Comparison of ENCODE assay signal across 8 cellular contexts in the genomic region with DNA sequence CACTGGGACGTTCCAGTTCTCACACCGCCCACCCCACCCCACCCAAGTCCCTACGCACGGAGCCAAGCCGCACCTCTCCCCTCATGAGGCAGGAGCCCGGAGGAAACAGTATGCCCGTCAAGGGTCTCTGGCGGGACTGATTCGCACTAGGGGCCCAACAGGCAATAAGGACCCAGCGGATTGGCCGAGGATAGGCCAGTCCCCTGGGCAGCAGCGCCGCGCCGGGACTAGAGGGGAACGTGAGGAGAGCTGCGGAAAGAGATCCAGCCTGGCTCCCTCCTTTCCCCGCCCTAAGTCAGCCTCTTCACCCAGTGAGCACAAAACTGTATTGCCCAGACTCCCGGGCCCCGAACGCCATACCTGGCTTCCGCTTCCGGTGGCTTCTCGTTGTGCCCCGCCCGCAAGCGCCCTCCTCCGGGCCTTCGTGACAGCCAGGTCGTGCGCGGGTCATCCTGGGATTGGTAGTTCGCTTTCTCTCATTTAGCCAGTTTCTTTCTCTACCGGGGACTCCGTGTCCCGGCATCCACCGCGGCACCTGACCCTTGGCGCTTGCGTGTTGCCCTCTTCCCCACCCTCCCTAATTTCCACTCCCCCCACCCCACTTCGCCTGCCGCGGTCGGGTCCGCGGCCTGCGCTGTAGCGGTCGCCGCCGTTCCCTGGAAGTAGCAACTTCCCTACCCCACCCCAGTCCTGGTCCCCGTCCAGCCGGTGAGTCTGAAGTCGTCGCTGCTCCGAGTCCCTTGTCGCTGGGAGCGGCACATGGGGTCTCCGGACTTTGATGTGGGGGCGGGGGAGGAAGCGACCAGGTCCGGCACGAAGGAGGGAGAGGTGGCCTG. TPM values are rescaled to one million over a fixed set of nuclear protein-coding genes. Genes with fewer than 3 reads are reported as not detected.
DNase-seq lines count a peak whose midpoint lies in the region; ATAC-seq and TF ChIP-seq lines count a peak whose summit lies in the region.

A gene (plus strand): TSS at position 580 of the 836 bp plus-strand sequence. CDS start 752 bp downstream, outside the sequence.

- 0% methylated on average over 10 to 52 of the region's 63 CpGs for WGBS in upper lobe of left lung, 2 donors

- H3K4me3 ChIP-seq in GM12875 (ENCODE audit: low read depth, low read length) (peak within 1 kb of the TSS; percentile 68), adipocyte (ENCODE audit: low read length) (peak within 1 kb of the TSS; percentile 98), upper lobe of left lung (peak within 1 kb of the TSS; percentile 71 to 96 (median 84))

- DNase-seq in NCI-H1436 (lab: John Stamatoyannopoulos, UW) = peak; percentile 96
- peak; percentile 99 for DNase-seq in T follicular helper cell (ENCODE audit: low read depth)
- peak; percentile 99 for DNase-seq in adipocyte (ENCODE audit: low read depth)
- DNase-seq in cardiac septum (ENCODE audit: low spot score) = peak; percentile 100
- DNase-seq in posterior cingulate gyrus = peak; percentile 99 to 100 (median 100)
- peak; percentile 98 to 100 for DNase-seq in upper lobe of left lung

- peak within 1 kb of the TSS; percentile 98 for H3K9ac ChIP-seq in adipocyte (ENCODE audit: low read length)

- TF ChIP-seq CTCF in GM12875 (IDR thresholded peaks at IDR 0.05; ENCODE audit: borderline replicate concordance, insufficient read depth, low read depth, low read length) (no peak), upper lobe of left lung (IDR thresholded peaks at IDR 0.05) (no peak)

- H3K27me3 ChIP-seq in adipocyte (replicated peaks; ENCODE audit: control insufficient read depth, insufficient read depth, low read length) (no peaks in the 10 kb centered on the region), upper lobe of left lung (no peaks in the 10 kb centered on the region)

- peak in 3 of 4 donors; percentile 72 to 91 (median 86) for TF ChIP-seq POLR2A in upper lobe of left lung (IDR thresholded peaks at IDR 0.05)

- H3K4me1 ChIP-seq in adipocyte (ENCODE audit: control insufficient read depth, insufficient read depth, low read length) (peaks cover 30% of the 10 kb centered on the region), upper lobe of left lung (peaks cover 30 to 67% (median 45%) of the 10 kb centered on the region in 4 donors)

- H3K9me3 ChIP-seq in adipocyte (ENCODE audit: control insufficient read depth, low read length) (no peaks in the 10 kb centered on the region), upper lobe of left lung (no peaks in the 10 kb centered on the region)

- H3K27ac ChIP-seq in upper lobe of left lung = peak within 1 kb of the TSS; percentile 95 to 98 (median 97)

- peaks cover 49% of the 10 kb centered on the region for H3K36me3 ChIP-seq in adipocyte (ENCODE audit: control insufficient read depth, insufficient read depth, low read length, severe bottlenecking)
- H3K36me3 ChIP-seq in upper lobe of left lung = peaks cover 26 to 58% (median 44%) of the 10 kb centered on the region in 4 donors

- TF ChIP-seq EP300 in upper lobe of left lung (IDR thresholded peaks at IDR 0.05) = no peak

- intact Hi-C loops in cardiac septum (cut with DNase I) (loop anchor here (1.0 to 2.0 kb wide), 2 partner anchors 13 to 45 kb away; a partner anchor contains a TSS), posterior cingulate gyrus (cut with DNase I) (no loop called here)

- ATAC-seq in HG02798 (IDR thresholded peaks at IDR 0.05; ENCODE audit: poor library complexity, unreplicated experiment) (peak; percentile 85), upper lobe of left lung (ENCODE audit: low FRiP score in 2 of 2) (peak; percentile 96 to 97)

RNA-seq across cellular contexts. Expression of the gene that starts here (rescaled TPM):
- total RNA-seq in cardiac septum = 96.3 TPM
- 100 to 1,000 TPM; 105 to 172 (median 130) TPM for total RNA-seq in upper lobe of left lung

Comparison
In these comparisons a context has a peak if more than half of its experiments do, and no peak if none do; other contexts are left out.
1. Peak in every context shown above with its lines: DNase-seq, ATAC-seq, H3K4me3 ChIP-seq and H3K27ac ChIP-seq.